Comparison of ENCODE assay signal across 24 cellular contexts in the genomic region with DNA sequence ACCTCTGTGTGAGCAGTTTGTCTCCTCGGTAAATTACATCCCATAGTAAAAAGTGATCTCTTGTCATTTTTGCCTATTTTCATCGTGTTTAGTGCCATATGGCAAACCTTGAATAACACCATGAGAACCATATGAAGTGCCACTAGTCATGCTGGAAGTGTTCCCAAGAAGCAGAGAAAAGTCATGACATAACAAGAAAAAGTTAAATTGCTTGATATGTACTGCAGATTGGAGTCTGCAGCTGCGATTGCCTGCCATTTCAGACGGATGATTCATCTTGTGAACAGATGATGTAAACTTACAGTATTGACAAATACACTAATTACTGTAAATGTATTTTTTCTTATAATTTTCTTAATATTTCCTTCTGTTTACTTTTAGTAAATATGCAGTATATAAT.
"Had no signal": no experiment of that assay in that cellular context is flagged by ENCODE, and none has a peak within 500 bp of the region (broad histone marks: within the 10 kb centered on the region; RNA-seq: fewer than 3 reads in every experiment).

No MANE protein-coding gene starts in this region.

- H3K27ac Mint-ChIP-seq: memory B cell; naive thymus-derived CD4-positive, alpha-beta T cell; natural killer cell treated with Interleukin-12 subunit alpha and Interleukin-12 subunit beta and Interleukin-15 and Interleukin-18, amount 100 ng/mL, for 72 hours; progenitor cell of endocrine pancreas; stimulated activated memory B cell treated with anti-CD40 and anti-IgM and Interleukin-4, amounts not matched to agents 10 μg/mL and 1 μg/mL and 100 μg/mL, for 72 hours; stimulated activated naive CD8-positive, alpha-beta T cell treated with anti-CD3 and anti-CD28 coated beads, Interleukin-15, amount 100 ng/mL, for 72 hours had no signal

- H3K36me3 ChIP-seq: left ventricle myocardium inferior, ovary, right atrium auricular region, right lobe of liver, tibial nerve, upper lobe of left lung, vagina had no signal

- H3K27me3 Mint-ChIP-seq: natural killer cell treated with Interleukin-12 subunit alpha and Interleukin-12 subunit beta and Interleukin-15 and Interleukin-18, amount 100 ng/mL, for 72 hours; progenitor cell of endocrine pancreas; stimulated activated memory B cell treated with anti-CD40 and anti-IgM and Interleukin-4, amounts not matched to agents 10 μg/mL and 1 μg/mL and 100 μg/mL, for 72 hours; stimulated activated naive CD8-positive, alpha-beta T cell treated with anti-CD3 and anti-CD28 coated beads, Interleukin-15, amount 100 ng/mL, for 72 hours had no signal

- H3K27me3 ChIP-seq: ovary, right atrium auricular region, right lobe of liver, tibial nerve, upper lobe of left lung, vagina had no signal

- H3K4me2 ChIP-seq: smooth muscle cell had no signal

- H3K4me1 ChIP-seq: left ventricle myocardium inferior, right atrium auricular region, right lobe of liver, tibial nerve, upper lobe of left lung, vagina had no signal

- DNase-seq: islet precursor cell; left ventricle myocardium inferior; midbrain; mucosa of descending colon; naive thymus-derived CD4-positive, alpha-beta T cell; ovary; right lobe of liver; stimulated activated CD4-positive, alpha-beta T cell treated with anti-CD3 and anti-CD28 coated beads, Interleukin-1b, Interleukin-23, amount 100 ng/mL, for 48 hours; stimulated activated CD4-positive, alpha-beta T cell treated with anti-CD3 and anti-CD28 coated beads, Interleukin-2, amount 100 ng/mL, for 48 hours; stimulated activated CD4-positive, alpha-beta T cell treated with anti-CD3 and anti-CD28 coated beads, Interleukin-4, amount 100 ng/mL, for 4 hours; stimulated activated CD8-positive, alpha-beta memory T cell treated with anti-CD3 and anti-CD28 coated beads, Interleukin-4, amount 100 ng/mL, for 48 hours; stimulated activated naive CD4-positive, alpha-beta T cell treated with Interleukin-2 at 50 U/mL for 16 hours; stimulated activated naive CD8-positive, alpha-beta T cell treated with anti-CD3 and anti-CD28 coated beads, Interleukin-15, amount 100 ng/mL, for 72 hours; substantia nigra; upper lobe of left lung had no signal

- ATAC-seq: mucosa of descending colon; naive thymus-derived CD4-positive, alpha-beta T cell; natural killer cell treated with Interleukin-12 subunit alpha and Interleukin-12 subunit beta and Interleukin-15 and Interleukin-18, amount 100 ng/mL, for 72 hours; right lobe of liver; stimulated activated memory B cell treated with anti-CD40 and anti-IgM and Interleukin-4, amounts not matched to agents 10 μg/mL and 1 μg/mL and 100 μg/mL, for 72 hours; stimulated activated naive CD8-positive, alpha-beta T cell treated with anti-CD3 and anti-CD28 coated beads, Interleukin-15, amount 100 ng/mL, for 72 hours had no signal

- H3K4me3 ChIP-seq: left ventricle myocardium inferior, lung, mucosa of descending colon, ovary, right atrium auricular region, right lobe of liver, smooth muscle cell, tibial nerve, upper lobe of left lung, vagina had no signal

- H3K27ac ChIP-seq: left ventricle myocardium inferior, ovary, right atrium auricular region, right lobe of liver, tibial nerve, upper lobe of left lung, vagina had no signal

- H3K4me3 Mint-ChIP-seq: memory B cell; naive thymus-derived CD4-positive, alpha-beta T cell; natural killer cell treated with Interleukin-12 subunit alpha and Interleukin-12 subunit beta and Interleukin-15 and Interleukin-18, amount 100 ng/mL, for 72 hours; stimulated activated memory B cell treated with anti-CD40 and anti-IgM and Interleukin-4, amounts not matched to agents 10 μg/mL and 1 μg/mL and 100 μg/mL, for 72 hours; stimulated activated naive CD8-positive, alpha-beta T cell treated with anti-CD3 and anti-CD28 coated beads, Interleukin-15, amount 100 ng/mL, for 72 hours had no signal

- H3K4me1 Mint-ChIP-seq: naive thymus-derived CD4-positive, alpha-beta T cell; stimulated activated memory B cell treated with anti-CD40 and anti-IgM and Interleukin-4, amounts not matched to agents 10 μg/mL and 1 μg/mL and 100 μg/mL, for 72 hours; stimulated activated naive CD8-positive, alpha-beta T cell treated with anti-CD3 and anti-CD28 coated beads, Interleukin-15, amount 100 ng/mL, for 72 hours had no signal
